Comparison of ENCODE assay signal across 28 cellular contexts in the genomic region with DNA sequence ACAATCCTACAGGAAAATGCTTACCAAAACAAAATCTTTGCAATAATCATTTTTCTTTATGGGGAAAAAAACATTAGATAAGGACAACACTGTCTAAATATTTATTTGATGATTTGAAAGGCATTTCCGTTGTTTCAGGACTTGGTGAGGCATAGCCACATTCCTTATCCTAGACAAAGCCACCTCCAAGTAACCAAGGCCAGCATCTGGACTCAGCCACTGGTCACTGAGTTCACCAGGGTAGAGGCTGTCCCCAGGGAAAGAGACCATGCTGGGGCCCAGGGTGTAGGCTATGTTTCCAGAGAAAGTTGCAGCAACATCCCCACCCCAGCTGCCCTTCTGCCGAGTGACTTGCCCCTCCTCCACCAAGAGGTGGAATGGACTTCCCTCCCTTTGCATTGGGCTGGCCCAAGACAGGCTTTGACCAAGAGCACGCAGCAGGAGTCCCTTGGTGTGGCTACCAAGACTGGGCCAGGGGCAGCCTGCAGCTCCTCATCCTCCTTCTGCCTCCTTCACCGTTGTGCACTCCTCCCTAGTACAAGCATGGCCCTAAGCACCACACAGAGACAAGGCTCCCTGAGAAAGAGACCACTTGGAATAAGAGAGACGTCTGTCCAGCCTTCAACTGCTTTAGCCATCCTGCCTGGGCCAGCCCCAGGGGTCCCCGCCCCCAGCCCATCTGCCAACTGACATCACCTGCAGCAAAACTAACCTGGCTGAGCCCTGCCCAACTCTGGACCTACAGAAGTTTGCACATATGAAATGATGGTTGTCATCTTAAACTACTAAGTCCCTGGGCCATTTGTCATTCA.
DNase-seq lines count a peak whose midpoint lies in the region; ATAC-seq and TF ChIP-seq lines count a peak whose summit lies in the region.
"Had no signal": no experiment of that assay in that cellular context is flagged by ENCODE, and none has a peak within 500 bp of the region (broad histone marks: within the 10 kb centered on the region; RNA-seq: fewer than 3 reads in every experiment).

No MANE protein-coding gene starts in this region.

- H3K4me2 ChIP-seq in BLaER1 treated with 17β-estradiol and CSF1 and Interleukin-3, amounts not matched to agents 10 nM and 100 nM: peak overlapping the region; percentile 33 to 89 (median 75); a peak in 21 of 22 replicates
- H3K4me2 ChIP-seq: neural progenitor cell had no signal

- no peaks in the 10 kb centered on the region for H3K36me3 ChIP-seq in BLaER1 treated with 17β-estradiol and CSF1 and Interleukin-3, amounts not matched to agents 10 nM and 100 nM
- H3K36me3 ChIP-seq in H7 (replicated peaks; ENCODE audit: control insufficient read depth, insufficient read depth, low read length): no peaks in the 10 kb centered on the region
- H3K36me3 ChIP-seq in suprapubic skin: no peaks in the 10 kb centered on the region
- H3K36me3 ChIP-seq: colonic mucosa, HAP-1, lower lobe of right lung, neural progenitor cell, prostate gland, vagina had no signal

- no peaks in the 10 kb centered on the region for H3K27me3 ChIP-seq in BLaER1 treated with 17β-estradiol and CSF1 and Interleukin-3, amounts not matched to agents 10 nM and 100 nM
- no peaks in the 10 kb centered on the region for H3K27me3 ChIP-seq in H7 (ENCODE audit: control insufficient read depth, insufficient read depth, low read length)
- H3K27me3 ChIP-seq in suprapubic skin: no peaks in the 10 kb centered on the region
- H3K27me3 ChIP-seq: body of pancreas, colonic mucosa, neural progenitor cell, vagina had no signal

- no peak for TF ChIP-seq EP300 in suprapubic skin (IDR thresholded peaks at IDR 0.05)

- intact Hi-C loops in posterior vena cava (cut with DNase I): no loop called here

- H3K27ac ChIP-seq in BLaER1 treated with 17β-estradiol and CSF1 and Interleukin-3, amounts not matched to agents 10 nM and 100 nM: peak overlapping the region in 8 of 11 experiments; percentile 84 to 99 (median 96); a peak in 16 of 22 replicates
- H3K27ac ChIP-seq in suprapubic skin: no peak overlapping the region
- H3K27ac ChIP-seq: body of pancreas, colonic mucosa, lower lobe of right lung, neural progenitor cell, prostate gland, skin epidermis, vagina had no signal

- no peak for TF ChIP-seq POLR2A in suprapubic skin (IDR thresholded peaks at IDR 0.05)

- no peak for ATAC-seq in HG02588 (IDR thresholded peaks at IDR 0.05; ENCODE audit: unreplicated experiment)
- ATAC-seq: activated naive CD8-positive, alpha-beta T cell treated with anti-CD3 and anti-CD28 coated beads, Interleukin-2, amount 50 U/mL, for 24 hours; body of pancreas; effector memory CD8-positive, alpha-beta T cell; esophagus mucosa; lower lobe of right lung; stimulated activated effector memory CD8-positive, alpha-beta T cell treated with anti-CD3 and anti-CD28 coated beads, Interleukin-12 subunit alpha, Interleukin-12 subunit beta, amount 100 ng/mL, for 72 hours had no signal

- H3K9ac ChIP-seq in BLaER1 treated with 17β-estradiol and CSF1 and Interleukin-3, amounts not matched to agents 10 nM and 100 nM: peak overlapping the region in 6 of 11 experiments; percentile 6 to 32 (median 19); a peak in 6 of 22 replicates
- H3K9ac ChIP-seq: neural progenitor cell had no signal

- no peak for TF ChIP-seq CTCF in suprapubic skin (IDR thresholded peaks at IDR 0.05)

- DNase-seq in H7 (peak; percentile 16), amniotic epithelial cell (ENCODE audit: low read depth) (peak; percentile 26), posterior vena cava (ENCODE audit: low spot score) (peak; percentile 34), NK-92 (lab: John Stamatoyannopoulos, UW; ENCODE audit: unreplicated experiment) (no peak), suprapubic skin (ENCODE audit: low spot score in 2 of 2) (no peak)
- DNase-seq: activated CD4-positive, alpha-beta T cell treated with anti-CD3 and anti-CD28 coated beads for 1 hour; activated naive CD8-positive, alpha-beta T cell treated with anti-CD3 and anti-CD28 coated beads, Interleukin-2, amount 50 U/mL, for 24 hours; body of pancreas; colonic mucosa; DMS79 treated with DMSO at 0.1 percent for 48 hours; effector memory CD8-positive, alpha-beta T cell; lower lobe of right lung; NCI-H1092 treated with DMSO at 0.1 percent for 48 hours; NCI-H2029; NCI-H2227 treated with DMSO at 0.1 percent for 48 hours; NCI-H82; OCI-M1; Right ventricle myocardium superior; stimulated activated CD4-positive, alpha-beta T cell treated with anti-CD3 and anti-CD28 coated beads, Interleukin-1b, Interleukin-23, amount 100 ng/mL, for 48 hours had no signal

- WGBS in suprapubic skin: 83% methylated on average over 6 of the region's 6 CpGs

- no peaks in the 10 kb centered on the region for H4K20me1 ChIP-seq in BLaER1 treated with 17β-estradiol and CSF1 and Interleukin-3, amounts not matched to agents 10 nM and 100 nM

- no peaks in the 10 kb centered on the region for H3K9me3 ChIP-seq in BLaER1 treated with 17β-estradiol and CSF1 and Interleukin-3, amounts not matched to agents 10 nM and 100 nM (replicated peaks in 1 of 11)
- H3K9me3 ChIP-seq in suprapubic skin: no peaks in the 10 kb centered on the region
- H3K9me3 ChIP-seq: body of pancreas, colonic mucosa, HAP-1, lower lobe of right lung, prostate gland, vagina had no signal

- peaks cover 44 to 91% (median 82%) of the 10 kb centered on the region in 10 experiments for H3K4me1 ChIP-seq in BLaER1 treated with 17β-estradiol and CSF1 and Interleukin-3, amounts not matched to agents 10 nM and 100 nM
- H3K4me1 ChIP-seq in suprapubic skin: no peaks in the 10 kb centered on the region
- H3K4me1 ChIP-seq: body of pancreas, colonic mucosa, HAP-1, lower lobe of right lung, neural progenitor cell, prostate gland, vagina had no signal

- no peak overlapping the region for H3K4me3 ChIP-seq in BLaER1 treated with 17β-estradiol and CSF1 and Interleukin-3, amounts not matched to agents 10 nM and 100 nM
- no peak overlapping the region for H3K4me3 ChIP-seq in H7 (ENCODE audit: insufficient read depth, low read depth, low read length)
- no peak overlapping the region for H3K4me3 ChIP-seq in suprapubic skin
- H3K4me3 ChIP-seq: body of pancreas, colonic mucosa, HAP-1, lower lobe of right lung, neural progenitor cell, prostate gland, skin epidermis, vagina had no signal

Comparison
In these comparisons a context has a peak if more than half of its experiments do, and no peak if none do; other contexts are left out.
1. DNase-seq: peak in H7 (single experiment), amniotic epithelial cell (single experiment) and posterior vena cava (single experiment); none in NK-92 (single experiment) and suprapubic skin (0 of 2).